ENCODE assay signal across 1 cellular context in genomic region chr7:20560325-20561180, GRCh38.
A peak's percentile ranks its signal among the peaks of the same experiment; 100 is the strongest.
TF ChIP-seq lines count a peak whose summit lies in the region.

No MANE protein-coding gene starts in this region.

TF ChIP-seq in HepG2, 621 proteins besides CTCF, POLR2A, EP300 and RAD21 (continued from another document):
- TF ChIP-seq ZBTB40 (IDR thresholded peaks at IDR 0.05) (no peak), ZBTB40 (CRISPR knock-in tag; IDR thresholded peaks at IDR 0.05) (no peak), ZNF383 (CRISPR knock-in tag; IDR thresholded peaks at IDR 0.05; ENCODE audit: borderline replicate concordance) (no peak), ZNF546 (CRISPR knock-in tag; conservative IDR thresholded peaks at IDR 0.05) (no peak), ZHX1 (CRISPR knock-in tag; IDR thresholded peaks at IDR 0.05; ENCODE audit: low read depth) (no peak), ZNF781 (CRISPR knock-in tag; IDR thresholded peaks at IDR 0.05; ENCODE audit: borderline replicate concordance, not compliant biosample characterization) (no peak), SSRP1 (CRISPR knock-in tag; IDR thresholded peaks at IDR 0.05) (no peak), PCBP2 (optimal IDR thresholded peaks at IDR 0.05; ENCODE audit: low read depth, low read length, poor library complexity, severe bottlenecking) (no peak), SNRNP70 (IDR thresholded peaks at IDR 0.05; ENCODE audit: low read depth, low read length) (no peak), KMT2A (CRISPR knock-in tag; IDR thresholded peaks at IDR 0.05) (no peak), HDAC1 (CRISPR knock-in tag; IDR thresholded peaks at IDR 0.05) (no peak), HOXA3 (CRISPR knock-in tag; IDR thresholded peaks at IDR 0.05) (peak; percentile 31; the same call in 1 of the 2 replicates), RBFOX2 (IDR thresholded peaks at IDR 0.05; ENCODE audit: low read depth, low read length) (no peak), ZFP36L1 (CRISPR knock-in tag; IDR thresholded peaks at IDR 0.05) (no peak), HHEX (CRISPR knock-in tag; IDR thresholded peaks at IDR 0.05) (no peak), RXRB (CRISPR knock-in tag; IDR thresholded peaks at IDR 0.05; ENCODE audit: borderline replicate concordance) (no peak), ZNF562 (CRISPR knock-in tag; IDR thresholded peaks at IDR 0.05; ENCODE audit: borderline replicate concordance) (no peak)
- TF ChIP-seq, protein P1, sequence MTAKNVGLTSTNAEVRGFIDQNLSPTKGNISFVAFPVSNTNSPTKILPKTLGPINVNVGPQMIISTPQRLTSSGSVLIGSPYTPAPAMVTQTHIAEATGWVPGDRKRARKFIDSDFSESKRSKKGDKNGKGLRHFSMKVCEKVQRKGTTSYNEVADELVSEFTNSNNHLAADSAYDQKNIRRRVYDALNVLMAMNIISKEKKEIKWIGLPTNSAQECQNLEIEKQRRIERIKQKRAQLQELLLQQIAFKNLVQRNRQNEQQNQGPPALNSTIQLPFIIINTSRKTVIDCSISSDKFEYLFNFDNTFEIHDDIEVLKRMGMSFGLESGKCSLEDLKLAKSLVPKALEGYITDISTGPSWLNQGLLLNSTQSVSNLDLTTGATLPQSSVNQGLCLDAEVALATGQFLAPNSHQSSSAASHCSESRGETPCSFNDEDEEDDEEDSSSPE (CRISPR knock-in tag; IDR thresholded peaks at IDR 0.05), result no peak
